In genomic region chr20:24465730-24466129, GRCh38 we compare ENCODE assay signal across 13 cellular contexts. TPM values are rescaled to one million over a fixed set of nuclear protein-coding genes. Genes with fewer than 3 reads are reported as not detected.
A peak's percentile ranks its signal among the peaks of the same experiment; 100 is the strongest.
DNase-seq lines count a peak whose midpoint lies in the region; ATAC-seq lines count a peak whose summit lies in the region.
"Had no signal": no experiment of that assay in that cellular context is flagged by ENCODE, and none has a peak within 500 bp of the region (broad histone marks: within the 10 kb centered on the region; RNA-seq: fewer than 3 reads in every experiment).

No MANE protein-coding gene starts in this region.

- no peaks in the 10 kb centered on the region for H3K9me3 Mint-ChIP-seq in activated T-helper 17 cell treated with anti-CD3 and anti-CD28 coated beads, Interleukin-2, amount 50 U/mL, for 72 hours

- peak; percentile 80 for ATAC-seq in Right ventricle myocardium inferior
- no peak for ATAC-seq in HG03159 (IDR thresholded peaks at IDR 0.05; ENCODE audit: unreplicated experiment)
- ATAC-seq in activated T-helper 17 cell treated with anti-CD3 and anti-CD28 coated beads, Interleukin-2, amount 50 U/mL, for 72 hours (replicated peaks), result no peak
- ATAC-seq: left lobe of liver had no signal

- no peak overlapping the region for H3K4me3 Mint-ChIP-seq in activated T-helper 17 cell treated with anti-CD3 and anti-CD28 coated beads, Interleukin-2, amount 50 U/mL, for 72 hours

- no peaks in the 10 kb centered on the region for H3K36me3 Mint-ChIP-seq in activated T-helper 17 cell treated with anti-CD3 and anti-CD28 coated beads, Interleukin-2, amount 50 U/mL, for 72 hours (ENCODE audit: low read depth)

- no peak overlapping the region for H3K27ac Mint-ChIP-seq in activated T-helper 17 cell treated with anti-CD3 and anti-CD28 coated beads, Interleukin-2, amount 50 U/mL, for 72 hours

- DNase-seq in DMS 273 treated with DMSO at 0.1 percent for 48 hours (lab: John Stamatoyannopoulos, UW) (peak; percentile 23), amniotic epithelial cell (ENCODE audit: low read depth) (peak; percentile 3), Right ventricle myocardium inferior (ENCODE audit: missing footprints) (no peak), pons (ENCODE audit: low spot score) (peak; percentile 85), activated gamma-delta T cell (lab: John Stamatoyannopoulos, UW) (no peak)
- no peak for DNase-seq in activated CD8-positive, alpha-beta memory T cell treated with anti-CD3 and anti-CD28 coated beads for 24 hours
- DNase-seq: activated CD4-positive, alpha-beta T cell treated with anti-CD3 and anti-CD28 coated beads for 1 hour; colonic mucosa; GDM1; NCI-H1105 had no signal

- H3K27me3 Mint-ChIP-seq in activated T-helper 17 cell treated with anti-CD3 and anti-CD28 coated beads, Interleukin-2, amount 50 U/mL, for 72 hours, result peaks cover 23% of the 10 kb centered on the region

- H3K4me1 Mint-ChIP-seq in activated T-helper 17 cell treated with anti-CD3 and anti-CD28 coated beads, Interleukin-2, amount 50 U/mL, for 72 hours, result no peaks in the 10 kb centered on the region

- intact Hi-C loops in Right ventricle myocardium inferior (cut with DNase I), result no loop called here

RNA-seq across cellular contexts. Expression of gene SYNDIG1, which starts 3.7 kb away (rescaled TPM):
- total RNA-seq in Right ventricle myocardium inferior, result 15.8 TPM
- total RNA-seq in activated T-helper 17 cell treated with anti-CD3 and anti-CD28 coated beads, Interleukin-2, amount 50 U/mL, for 72 hours, result not detected
- total RNA-seq: left lobe of liver had no signal

Comparison
In these comparisons a context has a peak if more than half of its experiments do, and no peak if none do; other contexts are left out.
1. DNase-seq: peak in DMS 273 treated with DMSO at 0.1 percent for 48 hours (single experiment), amniotic epithelial cell (single experiment) and pons (single experiment); none in Right ventricle myocardium inferior (single experiment), activated gamma-delta T cell (single experiment) and activated CD8-positive, alpha-beta memory T cell treated with anti-CD3 and anti-CD28 coated beads for 24 hours (single experiment).
2. RNA of gene SYNDIG1, which starts 3.7 kb away (total RNA-seq): 15.8 TPM in Right ventricle myocardium inferior (single experiment); not detected in activated T-helper 17 cell treated with anti-CD3 and anti-CD28 coated beads, Interleukin-2, amount 50 U/mL, for 72 hours; every median in the first group is over 10 times any median in the second.